In the genomic region with DNA sequence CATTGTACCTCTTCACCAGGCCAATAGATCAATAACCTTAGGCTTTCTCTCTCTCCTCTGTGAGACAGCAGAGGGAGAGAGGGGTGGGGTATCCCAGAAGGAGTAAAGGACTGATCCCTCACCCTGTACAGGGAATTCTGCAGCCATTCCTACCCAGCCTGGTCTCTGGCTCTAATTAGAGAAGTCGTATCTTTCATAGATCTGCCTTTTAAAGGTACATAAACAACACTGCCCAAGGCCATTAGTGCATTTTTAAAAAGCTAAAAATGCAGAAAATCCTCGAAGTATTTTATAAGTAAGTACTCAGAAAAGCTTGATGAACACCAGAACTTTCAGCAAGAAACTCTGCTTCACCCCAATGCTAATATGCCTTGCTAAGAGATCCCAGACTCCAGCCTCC, we compare ENCODE assay signal across 28 cellular contexts.
"Had no signal": no experiment of that assay in that cellular context is flagged by ENCODE, and none has a peak within 500 bp of the region (broad histone marks: within the 10 kb centered on the region; RNA-seq: fewer than 3 reads in every experiment).

No MANE protein-coding gene starts in this region.

- H3K4me3 Mint-ChIP-seq: naive thymus-derived CD8-positive, alpha-beta T cell; natural killer cell treated with Interleukin-12 subunit alpha and Interleukin-12 subunit beta and Interleukin-15 and Interleukin-18, amount 100 ng/mL, for 72 hours; nephron progenitor cell; neural crest cell; stimulated activated effector memory CD8-positive, alpha-beta T cell treated with anti-CD3 and anti-CD28 coated beads, Interleukin-12 subunit alpha, Interleukin-12 subunit beta, amount 100 ng/mL, for 72 hours; stimulated activated naive B cell treated with anti-CD40 and anti-IgM and Interleukin-4, amounts not matched to agents 10 μg/mL and 1 μg/mL and 100 μg/mL, for 72 hours; stimulated activated naive CD8-positive, alpha-beta T cell treated with anti-CD3 and anti-CD28 coated beads, Interleukin-15, Interleukin-2, amounts not matched to agents 100 ng/mL and 50 ng/mL, for 24 hours; type B pancreatic cell had no signal

- H3K36me3 ChIP-seq: neutrophil, pancreas, right lobe of liver, sigmoid colon, stomach, thoracic aorta, thyroid gland, tibial nerve, upper lobe of right lung, uterus had no signal

- H3K9me3 ChIP-seq: neutrophil, pancreas, psoas muscle, right lobe of liver, sigmoid colon, stomach, thoracic aorta, thyroid gland, tibial nerve, upper lobe of right lung, uterus had no signal

- ATAC-seq: naive thymus-derived CD8-positive, alpha-beta T cell; natural killer cell treated with Interleukin-12 subunit alpha and Interleukin-12 subunit beta and Interleukin-15 and Interleukin-18, amount 100 ng/mL, for 72 hours; pancreas; psoas muscle; right cardiac atrium; right lobe of liver; stimulated activated effector memory CD8-positive, alpha-beta T cell treated with anti-CD3 and anti-CD28 coated beads, Interleukin-12 subunit alpha, Interleukin-12 subunit beta, amount 100 ng/mL, for 72 hours; stimulated activated naive B cell treated with anti-CD40 and anti-IgM and Interleukin-4, amounts not matched to agents 10 μg/mL and 1 μg/mL and 100 μg/mL, for 72 hours; upper lobe of right lung had no signal

- H3K4me3 ChIP-seq: pancreas, psoas muscle, right lobe of liver, sigmoid colon, stomach, thoracic aorta, thyroid gland, tibial nerve, upper lobe of right lung, uterus had no signal

- H3K27ac Mint-ChIP-seq: natural killer cell treated with Interleukin-12 subunit alpha and Interleukin-12 subunit beta and Interleukin-15 and Interleukin-18, amount 100 ng/mL, for 72 hours; nephron progenitor cell; progenitor cell of endocrine pancreas; stimulated activated effector memory CD8-positive, alpha-beta T cell treated with anti-CD3 and anti-CD28 coated beads, Interleukin-12 subunit alpha, Interleukin-12 subunit beta, amount 100 ng/mL, for 72 hours; stimulated activated naive B cell treated with anti-CD40 and anti-IgM and Interleukin-4, amounts not matched to agents 10 μg/mL and 1 μg/mL and 100 μg/mL, for 72 hours; stimulated activated naive CD8-positive, alpha-beta T cell treated with anti-CD3 and anti-CD28 coated beads, Interleukin-15, Interleukin-2, amounts not matched to agents 100 ng/mL and 50 ng/mL, for 24 hours; type B pancreatic cell had no signal

- H3K27ac ChIP-seq: neutrophil, pancreas, psoas muscle, right lobe of liver, sigmoid colon, stomach, thoracic aorta, thyroid gland, tibial nerve, upper lobe of right lung, uterus had no signal

- H3K36me3 Mint-ChIP-seq: natural killer cell treated with Interleukin-12 subunit alpha and Interleukin-12 subunit beta and Interleukin-15 and Interleukin-18, amount 100 ng/mL, for 72 hours; stimulated activated effector memory CD8-positive, alpha-beta T cell treated with anti-CD3 and anti-CD28 coated beads, Interleukin-12 subunit alpha, Interleukin-12 subunit beta, amount 100 ng/mL, for 72 hours; stimulated activated naive B cell treated with anti-CD40 and anti-IgM and Interleukin-4, amounts not matched to agents 10 μg/mL and 1 μg/mL and 100 μg/mL, for 72 hours; type B pancreatic cell had no signal

- H3K9me3 Mint-ChIP-seq: natural killer cell treated with Interleukin-12 subunit alpha and Interleukin-12 subunit beta and Interleukin-15 and Interleukin-18, amount 100 ng/mL, for 72 hours; neural crest cell; stimulated activated effector memory CD8-positive, alpha-beta T cell treated with anti-CD3 and anti-CD28 coated beads, Interleukin-12 subunit alpha, Interleukin-12 subunit beta, amount 100 ng/mL, for 72 hours had no signal

- H3K27me3 ChIP-seq: neutrophil, pancreas, right lobe of liver, sigmoid colon, stomach, thyroid gland, tibial nerve, upper lobe of right lung, uterus had no signal

- H3K4me1 ChIP-seq: pancreas, psoas muscle, right lobe of liver, sigmoid colon, upper lobe of right lung, uterus had no signal

- H3K27me3 Mint-ChIP-seq: naive thymus-derived CD8-positive, alpha-beta T cell; stimulated activated naive B cell treated with anti-CD40 and anti-IgM and Interleukin-4, amounts not matched to agents 10 μg/mL and 1 μg/mL and 100 μg/mL, for 72 hours; type B pancreatic cell had no signal

- DNase-seq: naive thymus-derived CD8-positive, alpha-beta T cell; nephron progenitor cell; nucleus accumbens; pancreas; psoas muscle; right cardiac atrium; right lobe of liver; sigmoid colon; small intestine; stimulated activated CD4-positive, alpha-beta T cell treated with anti-CD3 and anti-CD28 coated beads, Interleukin-15, amount 100 ng/mL, for 24 hours; stimulated activated CD4-positive, alpha-beta T cell treated with anti-CD3 and anti-CD28 coated beads, Interleukin-2, amount 100 ng/mL, for 24 hours; stimulated activated CD4-positive, alpha-beta T cell treated with anti-CD3 and anti-CD28 coated beads, Interleukin-2, amount 100 ng/mL, for 48 hours; stimulated activated CD4-positive, alpha-beta T cell treated with anti-CD3 and anti-CD28 coated beads, Interleukin-4, amount 100 ng/mL, for 24 hours; stimulated activated naive B cell treated with anti-CD40 and anti-IgM and Interleukin-4, amounts not matched to agents 10 μg/mL and 1 μg/mL and 100 μg/mL, for 72 hours; stimulated activated naive CD4-positive, alpha-beta T cell treated with Interleukin-2 at 50 U/mL for 16 hours; stomach; thyroid gland; upper lobe of right lung; uterus had no signal
